In genomic region chr12:110545254-110545653, GRCh38 we compare ENCODE assay signal across 1 cellular context.
TF ChIP-seq lines count a peak whose summit lies in the region.

No MANE protein-coding gene starts in this region.

TF ChIP-seq in endothelial cell of umbilical vein, 7 proteins besides CTCF, POLR2A, EP300 and RAD21:
- TF ChIP-seq POLR2AphosphoS5 (IDR thresholded peaks at IDR 0.05; ENCODE audit: insufficient read depth, low read depth, low read length) (peak; percentile 37), FOS (IDR thresholded peaks at IDR 0.05; ENCODE audit: borderline replicate concordance, insufficient read depth, low read length) (peak; percentile 81), JUN (IDR thresholded peaks at IDR 0.05; ENCODE audit: borderline replicate concordance, insufficient read depth, insufficient read length, low read depth) (peak; percentile 88)
